ENCODE assay signal across 1 cellular context in genomic region chr3:59573911-59574310, GRCh38.
TF ChIP-seq lines count a peak whose summit lies in the region.

No MANE protein-coding gene starts in this region.

TF ChIP-seq in SK-N-SH, 30 proteins besides CTCF, POLR2A, EP300 and RAD21 (continued from another document):
- TF ChIP-seq MAX (IDR thresholded peaks at IDR 0.05; ENCODE audit: low read depth) (no peak), ELF1 (IDR thresholded peaks at IDR 0.05) (no peak), GABPA (IDR thresholded peaks at IDR 0.05; ENCODE audit: low read depth) (no peak), PBX3 (IDR thresholded peaks at IDR 0.05) (no peak), NRF1 (IDR thresholded peaks at IDR 0.05; ENCODE audit: low read depth, low read length) (no peak), SIN3A (IDR thresholded peaks at IDR 0.05; ENCODE audit: borderline replicate concordance, low read depth, low read length) (no peak)
